12 cellular contexts compared by ENCODE assay signal in genomic region chrX:10567136-10567535, GRCh38. TPM values are rescaled to one million over a fixed set of nuclear protein-coding genes. Genes with fewer than 3 reads are reported as not detected.
DNase-seq lines count a peak whose midpoint lies in the region; ATAC-seq, FAIRE-seq and TF ChIP-seq lines count a peak whose summit lies in the region.
"Had no signal": no experiment of that assay in that cellular context is flagged by ENCODE, and none has a peak within 500 bp of the region (broad histone marks: within the 10 kb centered on the region; RNA-seq: fewer than 3 reads in every experiment).

No MANE protein-coding gene starts in this region.

- H3K27ac ChIP-seq in GM23338 (ENCODE audit: low read depth): no peak overlapping the region
- peak overlapping the region; percentile 21; the same call in 1 of the 2 replicates for H3K27ac ChIP-seq in IMR-90 (ENCODE audit: insufficient read depth, low read length)
- H3K27ac ChIP-seq: KMS-11 had no signal

- H3K4me3 ChIP-seq in GM23338: no peak overlapping the region
- no peak overlapping the region for H3K4me3 ChIP-seq in IMR-90 (ENCODE audit: insufficient read depth, low read depth, low read length)
- H3K4me3 ChIP-seq in bronchial epithelial cell (ENCODE audit: low read depth, low read length): no peak overlapping the region

- H3K36me3 Mint-ChIP-seq in GM23338 (ENCODE audit: low read depth) (peaks cover 20% of the 10 kb centered on the region), neural crest cell (ENCODE audit: low read depth) (peaks cover 19% of the 10 kb centered on the region)
- H3K36me3 Mint-ChIP-seq: CD14-positive monocyte; CD8-positive, alpha-beta T cell had no signal

- H2BK120ac ChIP-seq in IMR-90 (ENCODE audit: low read depth, low read length): peak overlapping the region; percentile 48

- peak; percentile 7 for FAIRE-seq in bronchial epithelial cell (lab: Jason Lieb, UNC)

- H3K4me1 ChIP-seq in GM23338 (ENCODE audit: insufficient read depth): peaks cover 18% of the 10 kb centered on the region
- H3K4me1 ChIP-seq in IMR-90 (ENCODE audit: control insufficient read depth, insufficient read depth, low read length): peaks cover 15% of the 10 kb centered on the region

- no peak overlapping the region for H3K14ac ChIP-seq in IMR-90 (replicated peaks; ENCODE audit: low read depth, low read length)

- no peak overlapping the region for H2BK15ac ChIP-seq in IMR-90 (ENCODE audit: low read depth, low read length)

- CTCF ChIA-PET in IMR-90 (lab: Yijun Ruan, JAX): no interaction called here

- H2AK9ac ChIP-seq in IMR-90 (replicated peaks; ENCODE audit: low read depth, low read length, poor library complexity): peak overlapping the region; percentile 22

- DNase-seq in GM23338 (ENCODE audit: low spot score) (no peak), IMR-90 (no peak), bronchial epithelial cell (ENCODE audit: low read depth) (no peak), neural crest cell (ENCODE audit: low read depth, low spot score) (no peak), G401 (ENCODE audit: low spot score) (no peak), GM19240 (ENCODE audit: insufficient read length, low spot score) (no peak), DMS53 (lab: John Stamatoyannopoulos, UW) (no peak)
- DNase-seq: CD8-positive, alpha-beta T cell; COR-L47 had no signal

- H3K79me2 ChIP-seq in GM23338 (replicated peaks; ENCODE audit: insufficient read depth): peaks cover 82% of the 10 kb centered on the region

- no peaks in the 10 kb centered on the region for H3F3A ChIP-seq in GM23338 (replicated peaks; ENCODE audit: low read depth)

- H3K9me3 Mint-ChIP-seq in GM23338 (no peaks in the 10 kb centered on the region), neural crest cell (peaks cover 7% of the 10 kb centered on the region)
- H3K9me3 Mint-ChIP-seq: CD8-positive, alpha-beta T cell had no signal

- H2AFZ ChIP-seq in GM23338: no peak overlapping the region
- no peak overlapping the region for H2AFZ ChIP-seq in IMR-90 (replicated peaks; ENCODE audit: low read length, poor library complexity)

- in situ Hi-C loops in IMR-90 (cut with MboI; ENCODE audit: low sequenced_read_pairs) (no loop called here), G401 (cut with HindIII; ENCODE audit: low sequenced_read_pairs) (no loop called here)

- H3K56ac ChIP-seq in IMR-90 (ENCODE audit: extremely low read depth, insufficient read depth, low read length): no peak overlapping the region

- H3K4me3 Mint-ChIP-seq in GM23338 (no peak overlapping the region), neural crest cell (peak overlapping the region; percentile 19)
- H3K4me3 Mint-ChIP-seq: CD14-positive monocyte; CD8-positive, alpha-beta T cell had no signal

- no peak for TF ChIP-seq POLR2A in IMR-90 (IDR thresholded peaks at IDR 0.05; ENCODE audit: low read depth, low read length)

- H3K79me1 ChIP-seq in IMR-90 (ENCODE audit: low read depth in 1 of 2, low read length in 2 of 2): peaks cover 11 to 35% of the 10 kb centered on the region in 2 experiments

- peaks cover 5% of the 10 kb centered on the region for H3K27me3 Mint-ChIP-seq in GM23338 (ENCODE audit: insufficient read depth, low read depth, poor library complexity)
- no peaks in the 10 kb centered on the region for H3K27me3 Mint-ChIP-seq in neural crest cell (ENCODE audit: low read depth)

- dilution Hi-C loops in IMR-90 (cut with HindIII; ENCODE audit: low sequenced_read_pairs, unreplicated experiment): no loop called here

- no peaks in the 10 kb centered on the region for H3K27me3 ChIP-seq in GM23338 (ENCODE audit: insufficient read depth)
- H3K27me3 ChIP-seq in IMR-90 (ENCODE audit: control insufficient read depth, insufficient read depth, low read length): no peaks in the 10 kb centered on the region
- H3K27me3 ChIP-seq in bronchial epithelial cell (ENCODE audit: control insufficient read depth, insufficient read depth, low read length): no peaks in the 10 kb centered on the region

- H2BK5ac ChIP-seq in IMR-90 (ENCODE audit: low read depth, low read length, poor library complexity, severe bottlenecking): no peak overlapping the region

- peaks cover 5% of the 10 kb centered on the region; the same call in 1 of the 2 replicates for H3K9me1 ChIP-seq in IMR-90 (ENCODE audit: insufficient read depth, low read length)

- no peak overlapping the region for H3K4me2 ChIP-seq in GM23338
- no peak overlapping the region for H3K4me2 ChIP-seq in IMR-90 (ENCODE audit: low read depth, low read length)
- H3K4me2 ChIP-seq: KMS-11 had no signal

- 0 out of 2 replicates have a peak overlapping the region, but pooled peaks have one; percentile 40 for H2AK5ac ChIP-seq in IMR-90 (ENCODE audit: low read depth, low read length)

- POLR2A ChIA-PET in IMR-90 (lab: Charles Lee; ENCODE audit: unreplicated experiment): no interaction called here

- no peak overlapping the region for H3K9ac ChIP-seq in IMR-90 (ENCODE audit: low read depth, low read length)
- H3K9ac ChIP-seq: KMS-11 had no signal

- H4K8ac ChIP-seq in IMR-90 (ENCODE audit: low read depth in 2 of 2, low read length in 2 of 2): no peak overlapping the region

- H3K4me1 Mint-ChIP-seq in GM23338 (peaks cover 37% of the 10 kb centered on the region), neural crest cell (peaks cover 33% of the 10 kb centered on the region)
- H3K4me1 Mint-ChIP-seq: CD14-positive monocyte had no signal

- H3K9me3 ChIP-seq in IMR-90 (ENCODE audit: control insufficient read depth, insufficient read depth, low read length): no peaks in the 10 kb centered on the region

- no peak overlapping the region for H3K18ac ChIP-seq in IMR-90 (ENCODE audit: low read depth, low read length)

- BruUV-seq in IMR-90 (replicated peaks; lab: Mats Ljungman, UMichigan): no TSS peak

- H2BK20ac ChIP-seq in IMR-90 (ENCODE audit: low read depth, low read length): peak overlapping the region; percentile 5; the same call in 1 of the 2 replicates

- peak overlapping the region; percentile 29 for H3K4ac ChIP-seq in IMR-90 (ENCODE audit: low read depth, low read length)

- H4K5ac ChIP-seq in IMR-90 (ENCODE audit: low read depth, low read length): no peak overlapping the region; the same call in 1 of the 2 replicates

- H3K9me2 ChIP-seq in GM23338 (ENCODE audit: insufficient read depth): no peaks in the 10 kb centered on the region

- intact Hi-C loops in IMR-90 (cut with micrococcal nuclease): no loop called here

- TF ChIP-seq RAD21 in IMR-90 (IDR thresholded peaks at IDR 0.05; ENCODE audit: low read length): no peak

- no peak overlapping the region for H3K23ac ChIP-seq in IMR-90 (ENCODE audit: low read depth, low read length)

- H3K36me3 ChIP-seq in GM23338 (ENCODE audit: insufficient read depth) (no peaks in the 10 kb centered on the region), IMR-90 (ENCODE audit: control insufficient read depth, insufficient read depth, low read length) (peaks cover 7% of the 10 kb centered on the region), bronchial epithelial cell (ENCODE audit: control insufficient read depth, insufficient read depth, low read length) (no peaks in the 10 kb centered on the region)

- TF ChIP-seq CTCF in GM23338 (conservative IDR thresholded peaks at IDR 0.05; ENCODE audit: low read depth in 2 of 2) (no peak), IMR-90 (conservative IDR thresholded peaks at IDR 0.05; ENCODE audit: low read depth, low read length) (no peak), bronchial epithelial cell (IDR thresholded peaks at IDR 0.05; ENCODE audit: insufficient read depth, low read length, severe bottlenecking) (no peak), neural crest cell (conservative IDR thresholded peaks at IDR 0.05) (no peak)

- WGBS in IMR-90 (ENCODE audit: extremely low coverage in 2 of 2, insufficient read length in 1 of 2), 2 experiments: 82% methylated on average over 12 of the region's 20 CpGs; no CpG with 5 or more reads in 1 of the 2 experiments

- H3K27ac Mint-ChIP-seq in GM23338: 0 out of 2 replicates have a peak overlapping the region, but pooled peaks have one; percentile 14
- no peak overlapping the region for H3K27ac Mint-ChIP-seq in neural crest cell (ENCODE audit: unreplicated experiment)
- H3K27ac Mint-ChIP-seq: CD8-positive, alpha-beta T cell had no signal

- no peak for ATAC-seq in GM23338
- ATAC-seq in IMR-90 (ENCODE audit: low read depth): no peak
- ATAC-seq in HG03520 (IDR thresholded peaks at IDR 0.05; ENCODE audit: unreplicated experiment): no peak
- ATAC-seq: CD8-positive, alpha-beta T cell had no signal

- peak overlapping the region; percentile 33 for H4K91ac ChIP-seq in IMR-90 (ENCODE audit: insufficient read depth, low read depth, low read length)

- H4K20me1 ChIP-seq in GM23338 (replicated peaks; ENCODE audit: insufficient read depth) (no peaks in the 10 kb centered on the region), IMR-90 (ENCODE audit: insufficient read depth, low read length) (no peaks in the 10 kb centered on the region)

TF ChIP-seq in GM23338, 12 proteins besides CTCF, POLR2A, EP300 and RAD21:
- TF ChIP-seq EZH2phosphoT487 (IDR thresholded peaks at IDR 0.05; ENCODE audit: unreplicated experiment) (no peak), STAT1 (IDR thresholded peaks at IDR 0.05; ENCODE audit: unreplicated experiment) (no peak), POLR2AphosphoS5 (IDR thresholded peaks at IDR 0.05; ENCODE audit: low read depth) (no peak), EZH2 (IDR thresholded peaks at IDR 0.05; ENCODE audit: low read depth, unreplicated experiment) (no peak), CREB1 (CRISPR knock-in tag; IDR thresholded peaks at IDR 0.05; ENCODE audit: low read depth) (no peak)
TF ChIP-seq in GM23338: peak in this region for 0.

TF ChIP-seq in IMR-90, 13 proteins besides CTCF, POLR2A, EP300 and RAD21 (continues in another document):
- TF ChIP-seq FOS (IDR thresholded peaks at IDR 0.05; ENCODE audit: low read depth, low read length) (no peak), CHD1 (IDR thresholded peaks at IDR 0.05; ENCODE audit: low read depth, low read length) (no peak), MXI1 (IDR thresholded peaks at IDR 0.05; ENCODE audit: borderline replicate concordance, low read depth, low read length) (no peak), SMC3 (IDR thresholded peaks at IDR 0.05; ENCODE audit: low read depth, low read length) (no peak), BHLHE40 (IDR thresholded peaks at IDR 0.05; ENCODE audit: low read depth, low read length) (no peak)

RNA-seq across cellular contexts. Expression of gene MID1, which starts 53.2 kb away (rescaled TPM):
- total RNA-seq in GM23338 (2014; rRNA removed; shearing (Covaris generic)): 37.6 and 39.3 TPM in 2 replicates
- polyA plus RNA-seq in GM23338 (2016; fragmentation: Nextera tagmentation; extraction: Ambion mirVana): 20.8 and 27.2 TPM in 2 replicates
- 63.0 and 106 TPM in 2 replicates for total RNA-seq in IMR-90 (2012; rRNA removed)
- 36.6 and 37.2 TPM in 2 replicates for polyA plus RNA-seq in IMR-90 (2012; rRNA removed)
- 20.5 and 31.0 TPM in 2 replicates for polyA plus RNA-seq in IMR-90 (2012; cell fraction: cytosol; rRNA removed)
- 59.5 and 115 TPM in 2 replicates for polyA plus RNA-seq in IMR-90 (2012; cell fraction: nucleus; rRNA removed; ENCODE audit: low replicate concordance)
- total RNA-seq in bronchial epithelial cell: 3.2 and 3.4 TPM in 2 replicates
- 47.1 and 48.1 TPM in 2 replicates for total RNA-seq in neural crest cell
- 0.06 and 0.07 TPM in 2 replicates for total RNA-seq in G401 (2014; rRNA removed; shearing (Covaris generic))
- total RNA-seq: CD8-positive, alpha-beta T cell had no signal
